Comparison of ENCODE assay signal across 16 cellular contexts in genomic region chr7:2062648-2063047, GRCh38.
"Had no signal": no experiment of that assay in that cellular context is flagged by ENCODE, and none has a peak within 500 bp of the region (broad histone marks: within the 10 kb centered on the region; RNA-seq: fewer than 3 reads in every experiment).

No MANE protein-coding gene starts in this region.

- H3K4me1 ChIP-seq: gastrocnemius medialis, pancreas had no signal

- ATAC-seq: gastrocnemius medialis; pancreas; stimulated activated memory B cell treated with anti-CD40 and anti-IgM and Interleukin-4, amounts not matched to agents 10 μg/mL and 1 μg/mL and 100 μg/mL, for 72 hours had no signal

- H3K9me3 ChIP-seq: gastrocnemius medialis, pancreas had no signal

- DNase-seq: activated CD4-positive, alpha-beta T cell treated with anti-CD3 and anti-CD28 coated beads, Interleukin-2, amount 10 ng/mL, durations not matched to agents 7 days and 5 days; activated CD4-positive, CD25-positive, alpha-beta regulatory T cell; activated CD8-positive, alpha-beta memory T cell treated with anti-CD3 and anti-CD28 coated beads for 24 hours; activated gamma-delta T cell treated with Interleukin-2 at 50 U/mL for 16 hours; activated naive CD8-positive, alpha-beta T cell treated with anti-CD3 and anti-CD28 coated beads for 36 hours; anterior cingulate cortex; dermis blood vessel endothelial cell; erythroblast; gastrocnemius medialis; hippocampal formation; left ventricle myocardium superior; mesenchymal stem cell; pancreas; substantia nigra had no signal

- H3K27ac Mint-ChIP-seq: activated CD4-positive, alpha-beta T cell treated with anti-CD3 and anti-CD28 coated beads, Interleukin-2, amount 10 ng/mL, durations not matched to agents 7 days and 5 days; activated naive CD8-positive, alpha-beta T cell treated with anti-CD3 and anti-CD28 coated beads for 36 hours had no signal

- H3K27me3 Mint-ChIP-seq: activated CD4-positive, alpha-beta T cell treated with anti-CD3 and anti-CD28 coated beads, Interleukin-2, amount 10 ng/mL, durations not matched to agents 7 days and 5 days; activated naive CD8-positive, alpha-beta T cell treated with anti-CD3 and anti-CD28 coated beads for 36 hours; stimulated activated memory B cell treated with anti-CD40 and anti-IgM and Interleukin-4, amounts not matched to agents 10 μg/mL and 1 μg/mL and 100 μg/mL, for 72 hours had no signal

- H3K4me3 Mint-ChIP-seq: activated CD4-positive, alpha-beta T cell treated with anti-CD3 and anti-CD28 coated beads, Interleukin-2, amount 10 ng/mL, durations not matched to agents 7 days and 5 days; activated naive CD8-positive, alpha-beta T cell treated with anti-CD3 and anti-CD28 coated beads for 36 hours; stimulated activated memory B cell treated with anti-CD40 and anti-IgM and Interleukin-4, amounts not matched to agents 10 μg/mL and 1 μg/mL and 100 μg/mL, for 72 hours had no signal

- H3K27me3 ChIP-seq: gastrocnemius medialis, pancreas, tibial nerve had no signal

- H3K4me3 ChIP-seq: gastrocnemius medialis, pancreas, tibial nerve had no signal

- H3K27ac ChIP-seq: gastrocnemius medialis, pancreas had no signal

- H3K36me3 ChIP-seq: pancreas had no signal
